In genomic region chr12:80493466-80493865, GRCh38 we compare ENCODE assay signal across 10 cellular contexts. TPM values are rescaled to one million over a fixed set of nuclear protein-coding genes. Genes with fewer than 3 reads are reported as not detected.
"Had no signal": no experiment of that assay in that cellular context is flagged by ENCODE, and none has a peak within 500 bp of the region (broad histone marks: within the 10 kb centered on the region; RNA-seq: fewer than 3 reads in every experiment).

No MANE protein-coding gene starts in this region.

- H3K9ac ChIP-seq: GM23248 had no signal

- H3K9me3 ChIP-seq: HAP-1 had no signal

- ATAC-seq: HCT116, K562 had no signal

- DNase-seq: GM23248, GOT3, H7, HFFc6, IMR-90, KG1 had no signal

- H3K4me3 ChIP-seq: GM23248, HAP-1, K562 had no signal

- H3K27ac ChIP-seq: GM23248 had no signal

- H3K36me3 ChIP-seq: HAP-1 had no signal

- H3K4me1 ChIP-seq: HAP-1 had no signal

RNA-seq across cellular contexts. Expression of gene PTPRQ, which starts 49.4 kb away (rescaled TPM):
- total RNA-seq: HT-29, K562 had no signal
- polyA plus RNA-seq: K562 had no signal
